21 cellular contexts compared by ENCODE assay signal in genomic region chr11:3143136-3143880, GRCh38.
"Had no signal": no experiment of that assay in that cellular context is flagged by ENCODE, and none has a peak within 500 bp of the region (broad histone marks: within the 10 kb centered on the region; RNA-seq: fewer than 3 reads in every experiment).

No MANE protein-coding gene starts in this region.

- ATAC-seq: esophagus mucosa, gastrocnemius medialis, left cardiac atrium, lower lobe of right lung had no signal

- H3K27ac Mint-ChIP-seq: nephron progenitor cell had no signal

- DNase-seq: effector memory CD4-positive, alpha-beta T cell; gastrocnemius medialis; kidney; left cardiac atrium; left ventricle myocardium inferior; lower lobe of right lung; mesenchymal stem cell; midbrain; nephron progenitor cell; sigmoid colon; stimulated activated CD4-positive, alpha-beta T cell treated with anti-CD3 and anti-CD28 coated beads, Interleukin-2, amount 100 ng/mL, for 24 hours; stimulated activated CD4-positive, alpha-beta T cell treated with anti-CD3 and anti-CD28 coated beads, Interleukin-4, amount 100 ng/mL, for 4 hours; stimulated activated naive CD4-positive, alpha-beta T cell; stomach; substantia nigra; transverse colon had no signal

- H3K36me3 ChIP-seq: gastrocnemius medialis, left ventricle myocardium inferior, right atrium auricular region, sigmoid colon, transverse colon had no signal

- H3K4me3 ChIP-seq: gastrocnemius medialis, left ventricle myocardium inferior, lower lobe of right lung, right atrium auricular region, sigmoid colon, skin epidermis, stomach, thoracic aorta, transverse colon had no signal

- H3K4me3 Mint-ChIP-seq: nephron progenitor cell had no signal

- H3K27ac ChIP-seq: gastrocnemius medialis, left ventricle myocardium inferior, lower lobe of right lung, neutrophil, right atrium auricular region, sigmoid colon, skin epidermis, stomach, thoracic aorta, transverse colon had no signal

- H3K9me3 Mint-ChIP-seq: nephron progenitor cell had no signal

- H3K27me3 ChIP-seq: gastrocnemius medialis, neutrophil, right atrium auricular region, sigmoid colon, stomach, transverse colon had no signal

- H3K9me3 ChIP-seq: gastrocnemius medialis, left ventricle myocardium inferior, lower lobe of right lung, neutrophil, right atrium auricular region, sigmoid colon, stomach, thoracic aorta, transverse colon had no signal
